11 cellular contexts compared by ENCODE assay signal in genomic region chr1:198165927-198166647, GRCh38. TPM values are rescaled to one million over a fixed set of nuclear protein-coding genes. Genes with fewer than 3 reads are reported as not detected.
A peak's percentile ranks its signal among the peaks of the same experiment; 100 is the strongest.
DNase-seq lines count a peak whose midpoint lies in the region; ATAC-seq and TF ChIP-seq lines count a peak whose summit lies in the region.
"Had no signal": no experiment of that assay in that cellular context is flagged by ENCODE, and none has a peak within 500 bp of the region (broad histone marks: within the 10 kb centered on the region; RNA-seq: fewer than 3 reads in every experiment).

No MANE protein-coding gene starts in this region.

- no peak for DNase-seq in Peyer's patch
- no peak for DNase-seq in naive B cell
- no peak for DNase-seq in NCI-H1417 treated with DMSO at 0.1 percent for 48 hours (lab: John Stamatoyannopoulos, UW)
- no peak for DNase-seq in NCI-H524 (lab: John Stamatoyannopoulos, UW)
- DNase-seq in activated CD4-positive, alpha-beta T cell treated with anti-CD3 and anti-CD28 coated beads, Interleukin-2, amount 50 U/mL, for 4 hours, result no peak
- no peak for DNase-seq in chondrocyte (ENCODE audit: low spot score)
- DNase-seq: SHP77, tibial artery had no signal

- no peaks in the 10 kb centered on the region for H3K36me3 Mint-ChIP-seq in naive B cell
- no peaks in the 10 kb centered on the region for H3K36me3 Mint-ChIP-seq in chondrocyte (ENCODE audit: low read depth)

- peak overlapping the region in 1 of 4 donors; percentile 1 for H3K4me3 ChIP-seq in Peyer's patch
- H3K4me3 ChIP-seq: right atrium auricular region, tibial artery had no signal

- no peaks in the 10 kb centered on the region for H3K9me3 Mint-ChIP-seq in naive B cell
- no peaks in the 10 kb centered on the region for H3K9me3 Mint-ChIP-seq in chondrocyte (ENCODE audit: low read depth)

- H3K9me3 ChIP-seq in Peyer's patch, result no peaks in the 10 kb centered on the region
- H3K9me3 ChIP-seq: right atrium auricular region, tibial artery had no signal

- peak overlapping the region in 3 of 4 donors; percentile 9 to 38 (median 32) for H3K27ac ChIP-seq in Peyer's patch

- no peaks in the 10 kb centered on the region for H3K36me3 ChIP-seq in Peyer's patch
- H3K36me3 ChIP-seq: right atrium auricular region, tibial artery had no signal

- ATAC-seq in GM18511 (IDR thresholded peaks at IDR 0.05; ENCODE audit: unreplicated experiment) (peak; percentile 43), GM21723 (IDR thresholded peaks at IDR 0.05; ENCODE audit: unreplicated experiment) (peak; percentile 48), naive B cell (ENCODE audit: low read depth in 2 of 2) (no peak)

- H3K4me1 Mint-ChIP-seq in naive B cell (peaks cover 48 to 77% (median 60%) of the 10 kb centered on the region in 3 donors), chondrocyte (ENCODE audit: low read depth) (peaks cover 58% of the 10 kb centered on the region)

- no peaks in the 10 kb centered on the region for H3K27me3 ChIP-seq in Peyer's patch
- H3K27me3 ChIP-seq: right atrium auricular region, tibial artery had no signal

- H3K27ac Mint-ChIP-seq in naive B cell, result peak overlapping the region in 4 of 6 donors; percentile 21 to 56 (median 34)
- H3K27ac Mint-ChIP-seq in chondrocyte (ENCODE audit: unreplicated experiment), result no peak overlapping the region

- TF ChIP-seq CTCF in Peyer's patch (IDR thresholded peaks at IDR 0.05) (no peak), chondrocyte (IDR thresholded peaks at IDR 0.05) (no peak)

- H3K4me3 Mint-ChIP-seq in naive B cell (peak overlapping the region in 2 of 8 donors; percentile 4 to 9), chondrocyte (ENCODE audit: unreplicated experiment) (no peak overlapping the region)

- H3K4me1 ChIP-seq in Peyer's patch, result peaks cover 0 to 66% (median 11%) of the 10 kb centered on the region in 4 donors

- H3K27me3 Mint-ChIP-seq in naive B cell (no peaks in the 10 kb centered on the region), chondrocyte (ENCODE audit: low read depth) (no peaks in the 10 kb centered on the region)

- TF ChIP-seq POLR2A in Peyer's patch (IDR thresholded peaks at IDR 0.05), result no peak

RNA-seq across cellular contexts. Expression of gene NEK7, which starts 9.3 kb away (rescaled TPM):
- total RNA-seq in Peyer's patch, result 10 to 100 TPM; 62.3 to 75.1 (median 66.5) TPM
- 10 to 100 TPM; 26.4 to 41.2 (median 34.2) TPM for polyA plus RNA-seq in naive B cell (ENCODE audit: low read depth in 6 of 6)
- total RNA-seq in chondrocyte, result 58.3 to 73.0 TPM (median 62.7 TPM) in 3 replicates

Comparison
In these comparisons a context has a peak if more than half of its experiments do, and no peak if none do; other contexts are left out.
1. ATAC-seq: peak in GM18511 (single experiment) and GM21723 (single experiment); none in naive B cell (0 of 2).